In genomic region chr5:165673499-165673898, GRCh38 we compare ENCODE assay signal across 32 cellular contexts.
"Had no signal": no experiment of that assay in that cellular context is flagged by ENCODE, and none has a peak within 500 bp of the region (broad histone marks: within the 10 kb centered on the region; RNA-seq: fewer than 3 reads in every experiment).

No MANE protein-coding gene starts in this region.

- H3K27ac ChIP-seq: adrenal gland, body of pancreas, brain microvascular endothelial cell, breast epithelium, VCaP had no signal

- H3K4me1 ChIP-seq: adrenal gland, body of pancreas, breast epithelium had no signal

- DNase-seq: activated B cell treated with CpG ODN at 0.5 μM for 24 hours; activated CD4-positive, alpha-beta memory T cell treated with anti-CD3 and anti-CD28 coated beads for 36 hours; activated CD4-positive, alpha-beta T cell treated with anti-CD3 and anti-CD28 coated beads for 4 hours; activated CD4-positive, alpha-beta T cell treated with anti-CD3 and anti-CD28 coated beads, Interleukin-2, amount 10 ng/mL, durations not matched to agents 24 days and 14 days; activated CD4-positive, alpha-beta T cell treated with anti-CD3 and anti-CD28 coated beads, Interleukin-2, amount 50 U/mL, for 1 hour; activated CD4-positive, alpha-beta T cell treated with anti-CD3 and anti-CD28 coated beads, Interleukin-2, amount 50 U/mL, for 4 hours; activated CD4-positive, CD25-positive, alpha-beta regulatory T cell treated with anti-CD3 and anti-CD28 coated beads, Interleukin-2, amount 50 U/mL, for 72 hours; activated CD8-positive, alpha-beta memory T cell treated with anti-CD3 and anti-CD28 coated beads, Interleukin-2, amount 50 U/mL, for 4 hours; activated CD8-positive, alpha-beta T cell treated with anti-CD3 and anti-CD28 coated beads for 36 hours; activated effector memory CD4-positive, alpha-beta T cell treated with anti-CD3 and anti-CD28 coated beads, Interleukin-2, amount 50 U/mL, for 16 hours; activated gamma-delta T cell treated with Interleukin-2 at 50 U/mL for 16 hours; activated naive CD4-positive, alpha-beta T cell; activated naive CD4-positive, alpha-beta T cell treated with anti-CD3 and anti-CD28 coated beads for 36 hours; activated naive CD4-positive, alpha-beta T cell treated with anti-CD3 and anti-CD28 coated beads, Interleukin-2, amount 50 U/mL, for 16 hours; activated naive CD8-positive, alpha-beta T cell treated with anti-CD3 and anti-CD28 coated beads for 36 hours; activated T-cell treated with anti-CD3 and anti-CD28 coated beads for 4 hours; activated T-cell treated with anti-CD3 and anti-CD28 coated beads, Interleukin-2, amount 50 U/mL, for 1 hour; activated T-cell treated with anti-CD3 and anti-CD28 coated beads, Interleukin-2, amount 50 U/mL, for 4 hours; activated T-cell treated with anti-CD3 and anti-CD28 coated beads, Interleukin-2, amount 50 U/mL, for 72 hours; adrenal gland; amniotic stem cell; aorta; body of pancreas; brain microvascular endothelial cell; central memory CD4-positive, alpha-beta T cell; T-helper 1 cell; T-helper 2 cell; T-helper 9 cell had no signal

- ATAC-seq: activated CD8-positive, alpha-beta T cell treated with anti-CD3 and anti-CD28 coated beads for 36 hours; activated naive CD4-positive, alpha-beta T cell treated with anti-CD3 and anti-CD28 coated beads, Interleukin-2, amount 50 U/mL, for 72 hours; activated T-cell treated with anti-CD3 and anti-CD28 coated beads, Interleukin-2, amount 50 U/mL, for 4 hours; activated T-cell treated with anti-CD3 and anti-CD28 coated beads, Interleukin-2, amount 50 U/mL, for 72 hours; activated T-helper 17 cell treated with anti-CD3 and anti-CD28 coated beads, Interleukin-2, amount 50 U/mL, for 72 hours; body of pancreas had no signal

- H3K36me3 ChIP-seq: adrenal gland, brain microvascular endothelial cell, breast epithelium had no signal

- H3K4me3 ChIP-seq: adrenal gland, body of pancreas, breast epithelium had no signal

- H3K9me3 ChIP-seq: adrenal gland, body of pancreas, breast epithelium had no signal

- H3K27me3 ChIP-seq: adrenal gland, body of pancreas, brain microvascular endothelial cell, breast epithelium had no signal
